Comparison of ENCODE assay signal across 8 cellular contexts in genomic region chr1:183806086-183806485, GRCh38. TPM values are rescaled to one million over a fixed set of nuclear protein-coding genes. Genes with fewer than 3 reads are reported as not detected.
A peak's percentile ranks its signal among the peaks of the same experiment; 100 is the strongest.
DNase-seq lines count a peak whose midpoint lies in the region; ATAC-seq and TF ChIP-seq lines count a peak whose summit lies in the region.

No MANE protein-coding gene starts in this region.

- H3K4me1 ChIP-seq in iPS-18a (ENCODE audit: control insufficient read depth, low read depth, low read length) (peaks cover 17% of the 10 kb centered on the region), skeletal muscle satellite cell (ENCODE audit: control insufficient read depth, insufficient read depth, low read length) (peaks cover 49% of the 10 kb centered on the region)

- peak overlapping the region; percentile 90 for H3K4me2 ChIP-seq in skeletal muscle satellite cell (ENCODE audit: low read length)

- H3K36me3 ChIP-seq in iPS-18a (ENCODE audit: control insufficient read depth, low read depth, low read length) (no peaks in the 10 kb centered on the region), skeletal muscle satellite cell (ENCODE audit: insufficient read depth, low read length) (no peaks in the 10 kb centered on the region)

- no peak overlapping the region for H3K9ac ChIP-seq in iPS-18a (ENCODE audit: low read length)
- peak overlapping the region; percentile 83 for H3K9ac ChIP-seq in skeletal muscle satellite cell (ENCODE audit: low read depth, low read length)

- peaks cover 7% of the 10 kb centered on the region for H3K36me3 Mint-ChIP-seq in activated T-cell treated with anti-CD3 and anti-CD28 coated beads, Interleukin-2, amount 50 U/mL, for 24 hours (ENCODE audit: low read depth)

- no peak overlapping the region for H3K27ac ChIP-seq in iPS-18a (ENCODE audit: low read length)

- H3K27me3 ChIP-seq in iPS-18a (ENCODE audit: control insufficient read depth, insufficient read depth, low read length) (peaks cover 32% of the 10 kb centered on the region), skeletal muscle satellite cell (ENCODE audit: control insufficient read depth, insufficient read depth, low read length) (no peaks in the 10 kb centered on the region)

- peak overlapping the region; percentile 31 for H3K4me3 ChIP-seq in GM12875 (ENCODE audit: low read depth, low read length)
- H3K4me3 ChIP-seq in WI38 (ENCODE audit: low read depth, low read length): peak overlapping the region; percentile 72
- peak overlapping the region; percentile 36 for H3K4me3 ChIP-seq in iPS-18a (ENCODE audit: low read length)
- H3K4me3 ChIP-seq in skeletal muscle satellite cell (ENCODE audit: low read length): peak overlapping the region; percentile 74

- TF ChIP-seq CTCF in GM12875 (IDR thresholded peaks at IDR 0.05; ENCODE audit: borderline replicate concordance, insufficient read depth, low read depth, low read length) (no peak), WI38 (IDR thresholded peaks at IDR 0.05; ENCODE audit: low read depth, low read length) (no peak)

- no peak overlapping the region for H3K4me3 Mint-ChIP-seq in activated T-cell treated with anti-CD3 and anti-CD28 coated beads, Interleukin-2, amount 50 U/mL, for 24 hours

- no peak for ATAC-seq in HG03175 (IDR thresholded peaks at IDR 0.05; ENCODE audit: unreplicated experiment)

- H3K27me3 Mint-ChIP-seq in activated T-cell treated with anti-CD3 and anti-CD28 coated beads, Interleukin-2, amount 50 U/mL, for 24 hours: peaks cover 50% of the 10 kb centered on the region

- peaks cover 21% of the 10 kb centered on the region for H3K9me3 Mint-ChIP-seq in activated T-cell treated with anti-CD3 and anti-CD28 coated beads, Interleukin-2, amount 50 U/mL, for 24 hours

- DNase-seq in activated T-cell treated with anti-CD3 and anti-CD28 coated beads, Interleukin-2, amount 50 U/mL, for 24 hours: no peak
- DNase-seq in NCI-H2227 (lab: John Stamatoyannopoulos, UW; ENCODE audit: unreplicated experiment): no peak
- DNase-seq in NCI-H1436 (lab: John Stamatoyannopoulos, UW): no peak

- H3K27ac Mint-ChIP-seq in activated T-cell treated with anti-CD3 and anti-CD28 coated beads, Interleukin-2, amount 50 U/mL, for 24 hours: no peak overlapping the region

- H3K4me1 Mint-ChIP-seq in activated T-cell treated with anti-CD3 and anti-CD28 coated beads, Interleukin-2, amount 50 U/mL, for 24 hours (ENCODE audit: low read depth): peaks cover 14% of the 10 kb centered on the region

- no peaks in the 10 kb centered on the region for H3K9me3 ChIP-seq in iPS-18a (ENCODE audit: control insufficient read depth, low read depth, low read length)
- peaks cover 6% of the 10 kb centered on the region for H3K9me3 ChIP-seq in skeletal muscle satellite cell (replicated peaks; ENCODE audit: low read length)

RNA-seq across cellular contexts. Expression of gene RGL1, which starts 1.2 kb away (rescaled TPM):
- total RNA-seq in skeletal muscle satellite cell (2012; rRNA removed): 16.4 and 21.8 TPM in 2 replicates
